In the genomic region with DNA sequence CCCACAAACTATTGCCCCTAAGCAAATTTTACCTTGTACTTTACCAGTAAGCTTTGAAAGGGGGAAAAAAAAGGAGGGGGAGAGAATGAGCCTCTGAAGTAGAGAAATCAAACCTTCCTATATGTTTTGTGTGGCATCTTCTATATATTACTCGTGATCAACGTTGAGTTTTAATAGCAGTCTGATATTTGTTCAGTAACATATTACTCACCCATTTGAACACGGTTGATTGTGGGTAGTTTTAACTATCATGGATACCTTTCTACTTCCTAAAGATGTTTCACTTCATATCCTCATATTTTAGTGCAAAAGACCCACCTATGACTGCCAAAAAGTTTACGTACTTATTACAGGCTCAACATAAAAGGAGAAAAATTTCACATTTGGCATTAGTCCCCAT, we compare ENCODE assay signal across 14 cellular contexts. TPM values are rescaled to one million over a fixed set of nuclear protein-coding genes. Genes with fewer than 3 reads are reported as not detected.
DNase-seq lines count a peak whose midpoint lies in the region; ATAC-seq, FAIRE-seq and TF ChIP-seq lines count a peak whose summit lies in the region.
"Had no signal": no experiment of that assay in that cellular context is flagged by ENCODE, and none has a peak within 500 bp of the region (broad histone marks: within the 10 kb centered on the region; RNA-seq: fewer than 3 reads in every experiment).

No MANE protein-coding gene starts in this region.

- H3K4me1 Mint-ChIP-seq in CD4-positive, CD25-positive, alpha-beta regulatory T cell, result peaks cover 18 to 49% (median 42%) of the 10 kb centered on the region in 4 donors
- peaks cover 50% of the 10 kb centered on the region for H3K4me1 Mint-ChIP-seq in stimulated activated memory B cell treated with anti-CD40 and anti-IgM and Interleukin-4, amounts not matched to agents 10 μg/mL and 1 μg/mL and 100 μg/mL, for 72 hours
- peaks cover 12% of the 10 kb centered on the region for H3K4me1 Mint-ChIP-seq in activated CD4-positive, alpha-beta T cell treated with anti-CD3 and anti-CD28 coated beads, Interleukin-2, amount 10 ng/mL, durations not matched to agents 7 days and 5 days
- peaks cover 29% of the 10 kb centered on the region for H3K4me1 Mint-ChIP-seq in T-helper 17 cell

- CTCF ChIA-PET in PC-3 (lab: Charles Lee), result interaction anchor here (0.6 kb wide), 2 partner anchors 180 to 184 kb away, joined by 8 to 18 read pairs; no protein-coding TSS in a partner anchor
- CTCF ChIA-PET in activated CD4-positive, alpha-beta T cell treated with anti-CD3 and anti-CD28 coated beads, Interleukin-2, amount 10 ng/mL, durations not matched to agents 7 days and 5 days (lab: Charles Lee), result no interaction called here

- H3K79me2 ChIP-seq in PC-3 (ENCODE audit: low read length) (peaks cover 52% of the 10 kb centered on the region), keratinocyte (ENCODE audit: control insufficient read depth, insufficient read depth, low read length) (peaks cover 23% of the 10 kb centered on the region)

- TF ChIP-seq POLR2A in thyroid gland (IDR thresholded peaks at IDR 0.05), result no peak

- no peak overlapping the region for H3K4me3 ChIP-seq in CD4-positive, CD25-positive, alpha-beta regulatory T cell (ENCODE audit: low read depth, low read length)
- H3K4me3 ChIP-seq in PC-3 (ENCODE audit: low read length), result no peak overlapping the region
- H3K4me3 ChIP-seq in keratinocyte (ENCODE audit: control insufficient read depth in 2 of 3, extremely low read depth in 1 of 3, insufficient read depth in 2 of 3, low read depth in 1 of 3, low read length in 3 of 3), result no peak overlapping the region
- H3K4me3 ChIP-seq in thyroid gland (replicated peaks in 1 of 3), result no peak overlapping the region
- H3K4me3 ChIP-seq: GM23338 had no signal

- peaks cover 29% of the 10 kb centered on the region for H3K36me3 ChIP-seq in CD4-positive, CD25-positive, alpha-beta regulatory T cell (ENCODE audit: control insufficient read depth, insufficient read depth, low read length)
- H3K36me3 ChIP-seq in PC-3 (ENCODE audit: low read depth, low read length) (peaks cover 25% of the 10 kb centered on the region), keratinocyte (ENCODE audit: control insufficient read depth in 2 of 2, extremely low read depth in 1 of 2, insufficient read depth in 2 of 2, low read length in 2 of 2) (peaks cover 2 to 9% of the 10 kb centered on the region in 2 experiments), thyroid gland (no peaks in the 10 kb centered on the region)

- TF ChIP-seq CTCF in PC-3 (conservative IDR thresholded peaks at IDR 0.05; ENCODE audit: low read depth, low read length) (no peak), keratinocyte (optimal IDR thresholded peaks at IDR 0.05 in 1 of 3, IDR thresholded peaks at IDR 0.05 in 1 of 3, conservative IDR thresholded peaks at IDR 0.05 in 1 of 3; ENCODE audit: extremely low read depth in 1 of 3, insufficient read depth in 2 of 3, low read length in 3 of 3) (no peak), thyroid gland (IDR thresholded peaks at IDR 0.05) (no peak)

- intact Hi-C loops in PC-3 (cut with micrococcal nuclease), result no loop called here
- intact Hi-C loops in thyroid gland (cut with DNase I), result no loop called here

- no TSS peak for BruUV-seq in PC-3 (replicated peaks; lab: Mats Ljungman, UMichigan)

- H4K20me1 ChIP-seq in PC-3 (ENCODE audit: low read length) (peaks cover 10% of the 10 kb centered on the region; the same call in 1 of the 2 replicates), keratinocyte (ENCODE audit: control insufficient read depth, extremely low read depth, insufficient read depth, low read length) (no peaks in the 10 kb centered on the region)

- no peaks in the 10 kb centered on the region for H3K27me3 ChIP-seq in CD4-positive, CD25-positive, alpha-beta regulatory T cell (ENCODE audit: control insufficient read depth, insufficient read depth, low read length)
- H3K27me3 ChIP-seq in PC-3 (ENCODE audit: low read length) (no peaks in the 10 kb centered on the region), keratinocyte (ENCODE audit: control insufficient read depth, extremely low read depth, insufficient read depth, low read length) (no peaks in the 10 kb centered on the region), thyroid gland (no peaks in the 10 kb centered on the region)

- H3K9me2 ChIP-seq in PC-3 (replicated peaks; ENCODE audit: low read length), result no peaks in the 10 kb centered on the region

- H3K9me3 Mint-ChIP-seq in CD4-positive, CD25-positive, alpha-beta regulatory T cell, result no peaks in the 10 kb centered on the region
- no peaks in the 10 kb centered on the region for H3K9me3 Mint-ChIP-seq in stimulated activated memory B cell treated with anti-CD40 and anti-IgM and Interleukin-4, amounts not matched to agents 10 μg/mL and 1 μg/mL and 100 μg/mL, for 72 hours
- peaks cover 4% of the 10 kb centered on the region for H3K9me3 Mint-ChIP-seq in activated CD4-positive, alpha-beta T cell treated with anti-CD3 and anti-CD28 coated beads, Interleukin-2, amount 10 ng/mL, durations not matched to agents 7 days and 5 days
- H3K9me3 Mint-ChIP-seq: GM23338, H9 had no signal

- H3K4me1 ChIP-seq in CD4-positive, CD25-positive, alpha-beta regulatory T cell (ENCODE audit: control insufficient read depth, insufficient read depth, low read length, poor library complexity, severe bottlenecking), result peaks cover 5% of the 10 kb centered on the region
- H3K4me1 ChIP-seq in PC-3 (ENCODE audit: insufficient read depth, low read length) (peaks cover 33% of the 10 kb centered on the region), keratinocyte (ENCODE audit: control insufficient read depth, extremely low read depth, insufficient read depth, low read length) (no peaks in the 10 kb centered on the region), thyroid gland (peaks cover 7 to 17% of the 10 kb centered on the region in 2 donors)

- H3K9ac ChIP-seq in PC-3 (ENCODE audit: low read length), result no peak overlapping the region
- no peak overlapping the region for H3K9ac ChIP-seq in keratinocyte (ENCODE audit: control insufficient read depth, extremely low read depth, insufficient read depth, low read length)

- no peaks in the 10 kb centered on the region for H3K9me3 ChIP-seq in CD4-positive, CD25-positive, alpha-beta regulatory T cell (ENCODE audit: control insufficient read depth in 2 of 2, low read length in 2 of 2)
- no peaks in the 10 kb centered on the region for H3K9me3 ChIP-seq in PC-3 (ENCODE audit: low read length)
- H3K9me3 ChIP-seq in keratinocyte (ENCODE audit: control insufficient read depth, low read depth, low read length), result no peaks in the 10 kb centered on the region
- no peaks in the 10 kb centered on the region for H3K9me3 ChIP-seq in T-helper 17 cell (ENCODE audit: control insufficient read depth, low read length, poor library complexity, severe bottlenecking)
- H3K9me3 ChIP-seq in thyroid gland, result no peaks in the 10 kb centered on the region

- peak overlapping the region in 1 of 4 donors; percentile 54 for H3K4me3 Mint-ChIP-seq in CD4-positive, CD25-positive, alpha-beta regulatory T cell
- no peak overlapping the region for H3K4me3 Mint-ChIP-seq in stimulated activated memory B cell treated with anti-CD40 and anti-IgM and Interleukin-4, amounts not matched to agents 10 μg/mL and 1 μg/mL and 100 μg/mL, for 72 hours
- H3K4me3 Mint-ChIP-seq in activated CD4-positive, alpha-beta T cell treated with anti-CD3 and anti-CD28 coated beads, Interleukin-2, amount 10 ng/mL, durations not matched to agents 7 days and 5 days, result no peak overlapping the region
- H3K4me3 Mint-ChIP-seq in T-helper 17 cell, result no peak overlapping the region
- H3K4me3 Mint-ChIP-seq: CD14-positive monocyte, GM23338, H9 had no signal

- no peak for ATAC-seq in CD4-positive, CD25-positive, alpha-beta regulatory T cell (ENCODE audit: low read depth in 2 of 2)
- ATAC-seq in PC-3 (peak; percentile 92), T-helper 17 cell (no peak)
- no peak for ATAC-seq in stimulated activated memory B cell treated with anti-CD40 and anti-IgM and Interleukin-4, amounts not matched to agents 10 μg/mL and 1 μg/mL and 100 μg/mL, for 72 hours
- ATAC-seq: GM23338 had no signal

- no peak overlapping the region for H3K27ac ChIP-seq in CD4-positive, CD25-positive, alpha-beta regulatory T cell (ENCODE audit: insufficient read depth, low read length, poor library complexity, severe bottlenecking)
- H3K27ac ChIP-seq in PC-3 (ENCODE audit: low read length) (no peak overlapping the region), keratinocyte (ENCODE audit: control insufficient read depth, insufficient read depth, low read length) (no peak overlapping the region), thyroid gland (no peak overlapping the region)

- peak overlapping the region in 2 of 3 donors; percentile 18 to 32 for H3K27ac Mint-ChIP-seq in CD4-positive, CD25-positive, alpha-beta regulatory T cell
- peak overlapping the region; percentile 75 for H3K27ac Mint-ChIP-seq in stimulated activated memory B cell treated with anti-CD40 and anti-IgM and Interleukin-4, amounts not matched to agents 10 μg/mL and 1 μg/mL and 100 μg/mL, for 72 hours
- no peak overlapping the region for H3K27ac Mint-ChIP-seq in activated CD4-positive, alpha-beta T cell treated with anti-CD3 and anti-CD28 coated beads, Interleukin-2, amount 10 ng/mL, durations not matched to agents 7 days and 5 days
- no peak overlapping the region for H3K27ac Mint-ChIP-seq in T-helper 17 cell

- peaks cover 38% of the 10 kb centered on the region for H3K36me3 Mint-ChIP-seq in CD4-positive, CD25-positive, alpha-beta regulatory T cell
- H3K36me3 Mint-ChIP-seq in stimulated activated memory B cell treated with anti-CD40 and anti-IgM and Interleukin-4, amounts not matched to agents 10 μg/mL and 1 μg/mL and 100 μg/mL, for 72 hours, result peaks cover 25% of the 10 kb centered on the region
- H3K36me3 Mint-ChIP-seq in activated CD4-positive, alpha-beta T cell treated with anti-CD3 and anti-CD28 coated beads, Interleukin-2, amount 10 ng/mL, durations not matched to agents 7 days and 5 days (ENCODE audit: low read depth), result peaks cover 21% of the 10 kb centered on the region
- peaks cover 4% of the 10 kb centered on the region for H3K36me3 Mint-ChIP-seq in T-helper 17 cell (ENCODE audit: low read depth)

- H3K9me1 ChIP-seq in keratinocyte (ENCODE audit: control insufficient read depth, extremely low read depth, insufficient read depth, low read length), result no peaks in the 10 kb centered on the region

- DNase-seq in CD4-positive, CD25-positive, alpha-beta regulatory T cell, result no peak
- DNase-seq in PC-3 (peak; percentile 47), keratinocyte (ENCODE audit: low read depth, low spot score) (no peak), T-helper 17 cell (no peak), thyroid gland (no peak)
- DNase-seq in activated CD4-positive, alpha-beta T cell treated with anti-CD3 and anti-CD28 coated beads, Interleukin-2, amount 10 ng/mL, durations not matched to agents 7 days and 5 days, result no peak
- DNase-seq: DMS53, GF-D8, H9, IMR-90 had no signal

- WGBS in thyroid gland, 2 donors, result 90 to 92% methylated on average over 4 of the region's 4 CpGs

- H2AFZ ChIP-seq in PC-3 (ENCODE audit: low read length) (no peak overlapping the region), keratinocyte (ENCODE audit: control insufficient read depth, low read length) (no peak overlapping the region)
- H2AFZ ChIP-seq: GM23338 had no signal

- POLR2A ChIA-PET in PC-3 (lab: Charles Lee; ENCODE audit: unreplicated experiment), result no interaction called here
- POLR2A ChIA-PET in activated CD4-positive, alpha-beta T cell treated with anti-CD3 and anti-CD28 coated beads, Interleukin-2, amount 10 ng/mL, durations not matched to agents 7 days and 5 days (lab: Charles Lee), result no interaction called here

- dilution Hi-C loops in keratinocyte (cut with MboI; ENCODE audit: extremely low pct_ligation_motif_present, low sequenced_read_pairs), result no loop called here

- peak; percentile 29 for FAIRE-seq in keratinocyte (lab: Jason Lieb, UNC)
- FAIRE-seq: GM18507 had no signal

- H3K27me3 Mint-ChIP-seq in CD4-positive, CD25-positive, alpha-beta regulatory T cell, result no peaks in the 10 kb centered on the region
- H3K27me3 Mint-ChIP-seq in stimulated activated memory B cell treated with anti-CD40 and anti-IgM and Interleukin-4, amounts not matched to agents 10 μg/mL and 1 μg/mL and 100 μg/mL, for 72 hours, result no peaks in the 10 kb centered on the region
- H3K27me3 Mint-ChIP-seq in activated CD4-positive, alpha-beta T cell treated with anti-CD3 and anti-CD28 coated beads, Interleukin-2, amount 10 ng/mL, durations not matched to agents 7 days and 5 days, result no peaks in the 10 kb centered on the region
- no peaks in the 10 kb centered on the region for H3K27me3 Mint-ChIP-seq in T-helper 17 cell

- H3F3A ChIP-seq in PC-3 (ENCODE audit: low read length, unreplicated experiment), result no peaks in the 10 kb centered on the region

- H3K4me2 ChIP-seq in PC-3 (ENCODE audit: low read length) (peak overlapping the region; percentile 3; the same call in 1 of the 2 replicates), keratinocyte (ENCODE audit: control insufficient read depth, extremely low read depth, insufficient read depth, low read depth, low read length) (no peak overlapping the region)
- H3K4me2 ChIP-seq: GM23338 had no signal

RNA-seq across cellular contexts. Expression of a gene that starts 54.5 kb away (rescaled TPM):
- total RNA-seq in CD4-positive, CD25-positive, alpha-beta regulatory T cell, result 24.8 TPM
- polyA plus RNA-seq in CD4-positive, CD25-positive, alpha-beta regulatory T cell, result 1 to 10 TPM; 4.4 to 5.1 (median 4.8) TPM
- total RNA-seq in PC-3 (2014; rRNA removed), result 37.6 and 46.1 TPM in 2 replicates
- 33.1 to 46.5 TPM (median 34.8 TPM) in 3 replicates for polyA plus RNA-seq in keratinocyte
- 16.9 TPM for polyA plus RNA-seq in keratinocyte (2011; ENCODE audit: low read depth)
- polyA plus RNA-seq in keratinocyte (2011; cell fraction: cytosol; rRNA removed), result 35.8 and 62.9 TPM in 2 replicates
- 28.2 and 30.2 TPM in 2 replicates for polyA plus RNA-seq in keratinocyte (2011; cell fraction: nucleus; rRNA removed)
- 28.0 and 31.4 TPM in 2 replicates for polyA plus RNA-seq in keratinocyte (2012; ENCODE audit: low replicate concordance)
- 25.4 to 88.4 TPM (median 64.0 TPM) in 3 replicates for polyA minus RNA-seq in keratinocyte
- 70.2 TPM for polyA minus RNA-seq in keratinocyte (2011; cell fraction: cytosol; rRNA and poly(A)+ RNA removed)
- 33.1 and 66.2 TPM in 2 replicates for polyA minus RNA-seq in keratinocyte (2011; cell fraction: nucleus; rRNA and poly(A)+ RNA removed)
- total RNA-seq in activated CD4-positive, alpha-beta T cell treated with anti-CD3 and anti-CD28 coated beads, Interleukin-2, amount 10 ng/mL, durations not matched to agents 7 days and 5 days, result 10 to 100 TPM; 18.9 to 21.8 TPM
- total RNA-seq in T-helper 17 cell, result 10 to 100 TPM; 25.3 to 27.0 TPM
- total RNA-seq in thyroid gland, result 10 to 100 TPM; 59.3 to 79.3 (median 64.8) TPM

Comparison
In these comparisons a context has a peak if more than half of its experiments do, and no peak if none do; other contexts are left out.
1. H3K27ac Mint-ChIP-seq: peak in CD4-positive, CD25-positive, alpha-beta regulatory T cell (2 of 3) and stimulated activated memory B cell treated with anti-CD40 and anti-IgM and Interleukin-4, amounts not matched to agents 10 μg/mL and 1 μg/mL and 100 μg/mL, for 72 hours (single experiment); none in activated CD4-positive, alpha-beta T cell treated with anti-CD3 and anti-CD28 coated beads, Interleukin-2, amount 10 ng/mL, durations not matched to agents 7 days and 5 days (single experiment) and T-helper 17 cell (single experiment).